Comparison of ENCODE assay signal across 13 cellular contexts in genomic region chr1:224267922-224268321, GRCh38.
"Had no signal": no experiment of that assay in that cellular context is flagged by ENCODE, and none has a peak within 500 bp of the region (broad histone marks: within the 10 kb centered on the region; RNA-seq: fewer than 3 reads in every experiment).

No MANE protein-coding gene starts in this region.

- H3K9me3 ChIP-seq: esophagus squamous epithelium, tibial nerve, vagina had no signal

- H3K4me3 ChIP-seq: esophagus squamous epithelium, tibial nerve, vagina had no signal

- DNase-seq: activated CD8-positive, alpha-beta memory T cell treated with anti-CD3 and anti-CD28 coated beads, Interleukin-2, amount 50 U/mL, for 4 hours; activated gamma-delta T cell treated with Interleukin-2 at 50 U/mL for 16 hours; activated naive CD8-positive, alpha-beta T cell treated with anti-CD3 and anti-CD28 coated beads for 36 hours; activated T-cell treated with anti-CD3 and anti-CD28 coated beads, Interleukin-2, amount 50 U/mL, for 72 hours; anterior cingulate cortex; esophagus squamous epithelium; foreskin fibroblast; mesendoderm; stimulated activated CD4-positive, alpha-beta T cell treated with anti-CD3 and anti-CD28 coated beads, Interleukin-2, amount 100 ng/mL, for 24 hours; stimulated activated naive B cell treated with anti-CD40 and anti-IgM and Interleukin-4, amounts not matched to agents 10 μg/mL and 1 μg/mL and 100 μg/mL, for 72 hours had no signal

- H3K4me1 ChIP-seq: esophagus squamous epithelium, tibial nerve, vagina had no signal

- ATAC-seq: sciatic nerve; stimulated activated naive B cell treated with anti-CD40 and anti-IgM and Interleukin-4, amounts not matched to agents 10 μg/mL and 1 μg/mL and 100 μg/mL, for 72 hours had no signal

- H3K27me3 ChIP-seq: esophagus squamous epithelium, tibial nerve, vagina had no signal

- H3K27ac ChIP-seq: esophagus squamous epithelium, tibial nerve, vagina had no signal
